ENCODE assay signal across 23 cellular contexts in the genomic region with DNA sequence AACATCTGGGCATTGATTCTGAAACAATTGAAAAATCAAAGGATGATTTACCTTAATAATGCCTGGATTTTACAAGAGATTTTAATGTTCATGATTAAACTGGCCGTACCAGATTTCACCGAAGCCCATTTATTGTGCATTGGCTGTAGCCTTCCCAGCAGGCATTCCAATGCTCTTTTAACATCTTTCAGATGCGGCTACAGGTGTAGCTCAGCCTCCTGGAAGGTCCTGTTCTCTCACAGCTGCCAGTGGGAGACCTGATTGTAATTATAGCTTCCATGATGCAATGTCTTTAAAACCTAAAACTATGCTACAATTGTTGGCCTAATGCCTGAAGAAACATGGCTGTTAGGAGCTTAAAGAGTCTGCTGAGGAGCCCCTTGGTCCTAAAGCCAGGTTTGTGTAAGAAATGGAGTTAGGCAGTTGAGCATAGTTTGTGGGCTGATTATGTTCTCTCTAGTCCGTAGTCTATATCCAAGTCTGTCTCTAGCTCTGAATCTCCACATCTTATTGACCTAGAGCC.
DNase-seq lines count a peak whose midpoint lies in the region; ATAC-seq and TF ChIP-seq lines count a peak whose summit lies in the region.
"Had no signal": no experiment of that assay in that cellular context is flagged by ENCODE, and none has a peak within 500 bp of the region (broad histone marks: within the 10 kb centered on the region; RNA-seq: fewer than 3 reads in every experiment).

No MANE protein-coding gene starts in this region.

- ATAC-seq in IMR-90 (ENCODE audit: low read depth) (no peak), HG03025 (IDR thresholded peaks at IDR 0.05; ENCODE audit: low FRiP score, unreplicated experiment) (no peak), heart right ventricle (no peak)
- ATAC-seq: left cardiac atrium, T-cell had no signal

- H2BK120ac ChIP-seq in IMR-90 (ENCODE audit: low read depth, low read length), result no peak overlapping the region

- TF ChIP-seq CTCF in IMR-90 (conservative IDR thresholded peaks at IDR 0.05; ENCODE audit: low read depth, low read length) (no peak), fibroblast of mammary gland (conservative IDR thresholded peaks at IDR 0.05; ENCODE audit: control insufficient read depth, insufficient read depth, low read depth, low read length) (no peak), heart right ventricle (IDR thresholded peaks at IDR 0.05) (no peak)

- no peak overlapping the region for H2AK5ac ChIP-seq in IMR-90 (ENCODE audit: low read depth, low read length)

- dilution Hi-C loops in IMR-90 (cut with HindIII; ENCODE audit: low sequenced_read_pairs, unreplicated experiment), result no loop called here

- H3K4ac ChIP-seq in IMR-90 (ENCODE audit: low read depth, low read length), result no peak overlapping the region

- H3K18ac ChIP-seq in IMR-90 (ENCODE audit: low read depth, low read length), result no peak overlapping the region

- peak; percentile 27 for DNase-seq in IMR-90
- DNase-seq in amniotic epithelial cell (ENCODE audit: low read depth), result peak; percentile 20
- DNase-seq in fibroblast of mammary gland (ENCODE audit: low read depth), result peak; percentile 44
- DNase-seq in skeletal muscle cell (ENCODE audit: low read depth), result peak; percentile 53
- no peak for DNase-seq in heart right ventricle
- no peak for DNase-seq in NCI-H128 (lab: John Stamatoyannopoulos, UW; ENCODE audit: unreplicated experiment)
- DNase-seq: activated CD4-positive, alpha-beta memory T cell treated with anti-CD3 and anti-CD28 coated beads, Interleukin-2, amount 10 ng/mL, durations not matched to agents 7 days and 5 days; activated CD4-positive, CD25-positive, alpha-beta regulatory T cell treated with anti-CD3 and anti-CD28 coated beads, Interleukin-2, amount 50 U/mL, for 72 hours; activated naive CD8-positive, alpha-beta T cell treated with anti-CD3 and anti-CD28 coated beads, Interleukin-2, amount 10 ng/mL, durations not matched to agents 7 days and 5 days; CD4-positive, alpha-beta T cell; cortex of kidney; left cardiac atrium; naive B cell; NCI-H1417 treated with DMSO at 0.1 percent for 48 hours; NCI-H2107; NCI-H524; occipital lobe; stimulated activated CD4-positive, alpha-beta T cell treated with anti-CD3 and anti-CD28 coated beads, Interleukin-2, amount 100 ng/mL, for 48 hours; stimulated activated naive CD4-positive, alpha-beta T cell; T-cell had no signal

- no peak overlapping the region for H3K4me3 ChIP-seq in IMR-90 (ENCODE audit: insufficient read depth, low read depth, low read length)
- no peak overlapping the region for H3K4me3 ChIP-seq in fibroblast of mammary gland (ENCODE audit: control insufficient read depth, low read depth, low read length)
- H3K4me3 ChIP-seq in skeletal muscle cell (ENCODE audit: low read depth, low read length), result no peak overlapping the region
- H3K4me3 ChIP-seq in heart right ventricle, result no peak overlapping the region
- H3K4me3 ChIP-seq: SJSA1, thoracic aorta had no signal

- WGBS in IMR-90 (ENCODE audit: extremely low coverage in 2 of 2, insufficient read length in 1 of 2), 2 experiments, result 83% methylated on average over 1 of the region's 4 CpGs; no CpG with 5 or more reads in 1 of the 2 experiments
- WGBS in heart right ventricle, 2 donors, result 98% methylated on average over 4 of the region's 4 CpGs

- no peak overlapping the region for H3K23ac ChIP-seq in IMR-90 (ENCODE audit: low read depth, low read length)

- CTCF ChIA-PET in IMR-90 (lab: Yijun Ruan, JAX), result interaction anchor here (0.5 kb wide), 1 partner anchor 891 kb away, joined by 3 read pairs; no protein-coding TSS in a partner anchor

- no peak overlapping the region for H3K56ac ChIP-seq in IMR-90 (ENCODE audit: extremely low read depth, insufficient read depth, low read length)

- H3K14ac ChIP-seq in IMR-90 (replicated peaks; ENCODE audit: low read depth, low read length), result no peak overlapping the region

- H3K79me1 ChIP-seq in IMR-90 (ENCODE audit: low read depth in 1 of 2, low read length in 2 of 2), result no peaks in the 10 kb centered on the region

- H3K27me3 ChIP-seq in IMR-90 (ENCODE audit: control insufficient read depth, insufficient read depth, low read length), result no peaks in the 10 kb centered on the region
- H3K27me3 ChIP-seq in heart right ventricle, result no peaks in the 10 kb centered on the region
- H3K27me3 ChIP-seq: SJSA1 had no signal

- TF ChIP-seq POLR2A in IMR-90 (IDR thresholded peaks at IDR 0.05; ENCODE audit: low read depth, low read length), result no peak

- no peak overlapping the region for H3K27ac ChIP-seq in IMR-90 (ENCODE audit: insufficient read depth, low read length)
- H3K27ac ChIP-seq in heart right ventricle, result no peak overlapping the region
- H3K27ac ChIP-seq: SJSA1, thoracic aorta had no signal

- H3K9me3 ChIP-seq in IMR-90 (ENCODE audit: control insufficient read depth, insufficient read depth, low read length), result peaks cover 3% of the 10 kb centered on the region; the same call in 1 of the 2 replicates
- H3K9me3 ChIP-seq in heart right ventricle, result peaks cover 0 to 21% (median 7%) of the 10 kb centered on the region in 11 donors
- H3K9me3 ChIP-seq: SJSA1 had no signal

- no peak overlapping the region for H4K5ac ChIP-seq in IMR-90 (ENCODE audit: low read depth, low read length)

- no TSS peak for BruUV-seq in IMR-90 (replicated peaks; lab: Mats Ljungman, UMichigan)

- no peaks in the 10 kb centered on the region for H4K20me1 ChIP-seq in IMR-90 (ENCODE audit: insufficient read depth, low read length)

- no peak for TF ChIP-seq RAD21 in IMR-90 (IDR thresholded peaks at IDR 0.05; ENCODE audit: low read length)

- H2BK20ac ChIP-seq in IMR-90 (ENCODE audit: low read depth, low read length), result no peak overlapping the region

- no peaks in the 10 kb centered on the region for H3K4me1 ChIP-seq in IMR-90 (ENCODE audit: control insufficient read depth, insufficient read depth, low read length)
- peaks cover 0 to 26% (median 11%) of the 10 kb centered on the region in 9 donors for H3K4me1 ChIP-seq in heart right ventricle

- POLR2A ChIA-PET in IMR-90 (lab: Charles Lee; ENCODE audit: unreplicated experiment), result no interaction called here

- no peak overlapping the region for H2BK5ac ChIP-seq in IMR-90 (ENCODE audit: low read depth, low read length, poor library complexity, severe bottlenecking)

- H2BK15ac ChIP-seq in IMR-90 (ENCODE audit: low read depth, low read length), result no peak overlapping the region

- in situ Hi-C loops in IMR-90 (cut with MboI; ENCODE audit: low sequenced_read_pairs), result no loop called here

- H4K8ac ChIP-seq in IMR-90 (ENCODE audit: low read depth in 2 of 2, low read length in 2 of 2), result no peak overlapping the region

- H3K36me3 ChIP-seq in IMR-90 (ENCODE audit: control insufficient read depth, insufficient read depth, low read length) (no peaks in the 10 kb centered on the region), heart right ventricle (no peaks in the 10 kb centered on the region)
- H3K36me3 ChIP-seq: SJSA1, thoracic aorta had no signal

- H3K9me1 ChIP-seq in IMR-90 (ENCODE audit: insufficient read depth, low read length), result no peaks in the 10 kb centered on the region

- intact Hi-C loops in IMR-90 (cut with micrococcal nuclease) (no loop called here), heart right ventricle (cut with DNase I) (no loop called here)

- H4K91ac ChIP-seq in IMR-90 (ENCODE audit: insufficient read depth, low read depth, low read length), result no peak overlapping the region

- H2AK9ac ChIP-seq in IMR-90 (replicated peaks; ENCODE audit: low read depth, low read length, poor library complexity), result no peak overlapping the region

- no peak overlapping the region for H3K4me2 ChIP-seq in IMR-90 (ENCODE audit: low read depth, low read length)

- H2AFZ ChIP-seq in IMR-90 (replicated peaks; ENCODE audit: low read length, poor library complexity), result no peak overlapping the region

- H3K9ac ChIP-seq in IMR-90 (ENCODE audit: low read depth, low read length), result no peak overlapping the region

TF ChIP-seq in IMR-90, 13 proteins besides CTCF, POLR2A, EP300 and RAD21:
- TF ChIP-seq SMC3 (IDR thresholded peaks at IDR 0.05; ENCODE audit: low read depth, low read length), result no peak
- TF ChIP-seq, protein P1, sequence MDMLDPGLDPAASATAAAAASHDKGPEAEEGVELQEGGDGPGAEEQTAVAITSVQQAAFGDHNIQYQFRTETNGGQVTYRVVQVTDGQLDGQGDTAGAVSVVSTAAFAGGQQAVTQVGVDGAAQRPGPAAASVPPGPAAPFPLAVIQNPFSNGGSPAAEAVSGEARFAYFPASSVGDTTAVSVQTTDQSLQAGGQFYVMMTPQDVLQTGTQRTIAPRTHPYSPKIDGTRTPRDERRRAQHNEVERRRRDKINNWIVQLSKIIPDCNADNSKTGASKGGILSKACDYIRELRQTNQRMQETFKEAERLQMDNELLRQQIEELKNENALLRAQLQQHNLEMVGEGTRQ (IDR thresholded peaks at IDR 0.05; ENCODE audit: low read depth, low read length), result no peak
- TF ChIP-seq CEBPB (IDR thresholded peaks at IDR 0.05; ENCODE audit: low read depth, low read length), result peak; percentile 11; the same call in 1 of the 2 replicates
- no peak for TF ChIP-seq CHD1 (IDR thresholded peaks at IDR 0.05; ENCODE audit: low read depth, low read length)
- TF ChIP-seq MAFK (IDR thresholded peaks at IDR 0.05; ENCODE audit: low read depth, low read length), result no peak

Comparison
In these comparisons a context has a peak if more than half of its experiments do, and no peak if none do; other contexts are left out.
1. DNase-seq: peak in IMR-90 (single experiment), amniotic epithelial cell (single experiment), fibroblast of mammary gland (single experiment) and skeletal muscle cell (single experiment); none in heart right ventricle (0 of 2) and NCI-H128 (single experiment).